Comparison of ENCODE assay signal across 18 cellular contexts in genomic region chr18:57998461-57998860, GRCh38.
"Had no signal": no experiment of that assay in that cellular context is flagged by ENCODE, and none has a peak within 500 bp of the region (broad histone marks: within the 10 kb centered on the region; RNA-seq: fewer than 3 reads in every experiment).

No MANE protein-coding gene starts in this region.

- H3K27me3 ChIP-seq: adrenal gland, suprapubic skin, upper lobe of left lung had no signal

- H3K4me1 ChIP-seq: adrenal gland, left ventricle myocardium inferior, suprapubic skin, upper lobe of left lung had no signal

- ATAC-seq: sciatic nerve had no signal

- H3K27ac ChIP-seq: adrenal gland, left ventricle myocardium inferior, suprapubic skin, upper lobe of left lung had no signal

- FAIRE-seq: islet of Langerhans, TTC549 had no signal

- H3K4me3 ChIP-seq: adrenal gland, left ventricle myocardium inferior, suprapubic skin, upper lobe of left lung had no signal

- H3K36me3 ChIP-seq: adrenal gland, left ventricle myocardium inferior, suprapubic skin, upper lobe of left lung had no signal

- H3K9me3 ChIP-seq: adrenal gland, left ventricle myocardium inferior, suprapubic skin, upper lobe of left lung had no signal

- DNase-seq: activated CD4-positive, alpha-beta T cell treated with anti-CD3 and anti-CD28 coated beads, Interleukin-2, amount 10 ng/mL, durations not matched to agents 7 days and 5 days; activated CD4-positive, CD25-positive, alpha-beta regulatory T cell; activated naive CD4-positive, alpha-beta T cell treated with anti-CD3 and anti-CD28 coated beads, Interleukin-2, amount 50 U/mL, for 16 hours; activated T-cell treated with anti-CD3 and anti-CD28 coated beads, Interleukin-2, amount 50 U/mL, for 1 hour; adrenal gland; cerebellar nuclear complex; dermis blood vessel endothelial cell; erythroblast; head of caudate nucleus; left ventricle myocardium inferior; stimulated activated CD4-positive, alpha-beta T cell treated with anti-CD3 and anti-CD28 coated beads, Interleukin-2, amount 100 ng/mL, for 48 hours; stimulated activated naive CD4-positive, alpha-beta T cell treated with Interleukin-2 at 50 U/mL for 16 hours; T-helper 2 cell; upper lobe of left lung had no signal
